ENCODE assay signal across 8 cellular contexts in genomic region chr11:116835042-116835772, GRCh38. TPM values are rescaled to one million over a fixed set of nuclear protein-coding genes. Genes with fewer than 3 reads are reported as not detected.
DNase-seq lines count a peak whose midpoint lies in the region; ATAC-seq and TF ChIP-seq lines count a peak whose summit lies in the region.

No MANE protein-coding gene starts in this region.

- peak; percentile 55 for DNase-seq in GM13976 (ENCODE audit: low spot score)
- DNase-seq in activated CD4-positive, alpha-beta memory T cell treated with anti-CD3 and anti-CD28 coated beads for 36 hours: no peak
- DNase-seq in stomach: no peak
- no peak for DNase-seq in retina

- H3K27me3 Mint-ChIP-seq in activated CD4-positive, alpha-beta memory T cell treated with anti-CD3 and anti-CD28 coated beads for 36 hours: no peaks in the 10 kb centered on the region

- H3K36me3 Mint-ChIP-seq in activated CD4-positive, alpha-beta memory T cell treated with anti-CD3 and anti-CD28 coated beads for 36 hours: no peaks in the 10 kb centered on the region

- TF ChIP-seq POLR2A in stomach (IDR thresholded peaks at IDR 0.05): no peak

- peaks cover 10% of the 10 kb centered on the region for H3K27me3 ChIP-seq in iPS-18a (ENCODE audit: control insufficient read depth, insufficient read depth, low read length)
- H3K27me3 ChIP-seq in stomach: no peaks in the 10 kb centered on the region

- in situ Hi-C loops in GM13976 (cut with MboI; ENCODE audit: low sequenced_read_pairs, unreplicated experiment): no loop called here

- H3K4me1 Mint-ChIP-seq in activated CD4-positive, alpha-beta memory T cell treated with anti-CD3 and anti-CD28 coated beads for 36 hours (ENCODE audit: low read depth): peaks cover 12% of the 10 kb centered on the region

- peak overlapping the region; percentile 56 for H3K4me3 ChIP-seq in iPS-18a (ENCODE audit: low read length)
- H3K4me3 ChIP-seq in stomach: peak overlapping the region; percentile 35 to 53 (median 38)

- H3K36me3 ChIP-seq in iPS-18a (ENCODE audit: control insufficient read depth, low read depth, low read length): no peaks in the 10 kb centered on the region
- H3K36me3 ChIP-seq in stomach: no peaks in the 10 kb centered on the region

- 52 to 73% (median 54%) methylated on average over 19 to 28 of the region's 28 CpGs for WGBS in stomach, 5 donors

- CTCF ChIA-PET in activated CD4-positive, alpha-beta memory T cell treated with anti-CD3 and anti-CD28 coated beads for 36 hours (lab: Charles Lee): interaction anchor here (0.7 to 3.4 kb wide), 48 partner anchors 9 to 397 kb away, joined by 3 to 187 read pairs (median 5); partner anchors contain the start of genes APOA4, APOA5, BUD13 and PAFAH1B2

- POLR2A ChIA-PET in activated CD4-positive, alpha-beta memory T cell treated with anti-CD3 and anti-CD28 coated beads for 36 hours (lab: Charles Lee): interaction anchor here (0.5 to 2.0 kb wide), 10 partner anchors 16 to 309 kb away, joined by 3 to 9 read pairs (median 4); partner anchors contain the start of genes APOA5, PAFAH1B2 and ZPR1

- H3K9me3 ChIP-seq in iPS-18a (ENCODE audit: control insufficient read depth, low read depth, low read length) (no peaks in the 10 kb centered on the region), stomach (no peaks in the 10 kb centered on the region)

- peak; percentile 6 for ATAC-seq in HG03045 (IDR thresholded peaks at IDR 0.05; ENCODE audit: unreplicated experiment)
- no peak for ATAC-seq in GM18867 (IDR thresholded peaks at IDR 0.05; ENCODE audit: unreplicated experiment)
- ATAC-seq in GM21526 (IDR thresholded peaks at IDR 0.05; ENCODE audit: low FRiP score, unreplicated experiment): no peak

- H3K4me3 Mint-ChIP-seq in activated CD4-positive, alpha-beta memory T cell treated with anti-CD3 and anti-CD28 coated beads for 36 hours: peak overlapping the region; percentile 63

- TF ChIP-seq CTCF in GM13976 (IDR thresholded peaks at IDR 0.05; ENCODE audit: borderline replicate concordance, control extremely low read depth, extremely low read depth, insufficient read depth, missing control alignments): no peak
- no peak for TF ChIP-seq CTCF in stomach (IDR thresholded peaks at IDR 0.05)

- H3K9me3 Mint-ChIP-seq in activated CD4-positive, alpha-beta memory T cell treated with anti-CD3 and anti-CD28 coated beads for 36 hours: no peaks in the 10 kb centered on the region

- intact Hi-C loops in activated CD4-positive, alpha-beta memory T cell treated with anti-CD3 and anti-CD28 coated beads for 36 hours (cut with micrococcal nuclease): loop anchor here (5.0 kb wide), 1 partner anchor 103 kb away; no protein-coding TSS in a partner anchor
- intact Hi-C loops in stomach (cut with DNase I; ENCODE audit: low total_unique reads): loop anchor here (5.0 kb wide), 1 partner anchor 48 kb away; the partner anchor contains the start of gene ZPR1

- H3K9ac ChIP-seq in iPS-18a (ENCODE audit: low read length): no peak overlapping the region

- TF ChIP-seq EP300 in stomach (IDR thresholded peaks at IDR 0.05): no peak

- H3K27ac ChIP-seq in iPS-18a (ENCODE audit: low read length) (no peak overlapping the region), stomach (peak overlapping the region; percentile 53 to 88 (median 81))

- no peak overlapping the region for H3K27ac Mint-ChIP-seq in activated CD4-positive, alpha-beta memory T cell treated with anti-CD3 and anti-CD28 coated beads for 36 hours

- peaks cover 3% of the 10 kb centered on the region for H3K4me1 ChIP-seq in iPS-18a (ENCODE audit: control insufficient read depth, low read depth, low read length)
- H3K4me1 ChIP-seq in stomach: peaks cover 19 to 48% (median 41%) of the 10 kb centered on the region in 4 donors

RNA-seq across cellular contexts. Expression of gene APOA1, which starts 2.2 kb away (rescaled TPM):
- total RNA-seq in activated CD4-positive, alpha-beta memory T cell treated with anti-CD3 and anti-CD28 coated beads for 36 hours: under 1 TPM in 1 of 2 experiments, not detected in 1; 0.24 TPM
- total RNA-seq in stomach: 10 to 100 TPM in 2 of 5 donors, under 1 TPM in 1, not detected in 2; 0.87 to 73.6 (median 22.9) TPM
- polyA plus RNA-seq in stomach: 10 to 100 TPM in 2 of 3 donors, 1 to 10 TPM in 1; 8.7 to 51.0 (median 10.5) TPM

RNA-seq across cellular contexts. Expression of gene APOC3, which starts 5.5 kb away (rescaled TPM):
- total RNA-seq in activated CD4-positive, alpha-beta memory T cell treated with anti-CD3 and anti-CD28 coated beads for 36 hours: not detected
- 10 to 100 TPM in 1 of 5 donors, not detected in 4; 18.9 TPM for total RNA-seq in stomach
- not detected for polyA plus RNA-seq in stomach

RNA-seq across cellular contexts. Expression of gene APOA4, which starts 12.1 kb away (rescaled TPM):
- total RNA-seq in activated CD4-positive, alpha-beta memory T cell treated with anti-CD3 and anti-CD28 coated beads for 36 hours: not detected
- total RNA-seq in stomach: 100 to 1,000 TPM in 1 of 5 donors, not detected in 4; 278 TPM
- polyA plus RNA-seq in stomach: under 1 TPM; 0.08 to 0.46 (median 0.44) TPM

RNA-seq across cellular contexts. Expression of gene APOA5, which starts 43.5 kb away (rescaled TPM):
- total RNA-seq in activated CD4-positive, alpha-beta memory T cell treated with anti-CD3 and anti-CD28 coated beads for 36 hours: not detected
- total RNA-seq in stomach: not detected
- not detected for polyA plus RNA-seq in stomach

RNA-seq across cellular contexts. Expression of gene ZPR1, which starts 47.4 kb away (rescaled TPM):
- total RNA-seq in activated CD4-positive, alpha-beta memory T cell treated with anti-CD3 and anti-CD28 coated beads for 36 hours: 100 to 1,000 TPM; 101 to 102 TPM
- 10 to 100 TPM; 19.3 to 54.9 (median 25.7) TPM for total RNA-seq in stomach
- 10 to 100 TPM; 17.8 to 34.8 (median 19.4) TPM for polyA plus RNA-seq in stomach
